27 cellular contexts compared by ENCODE assay signal in genomic region chr19:23872282-23872919, GRCh38.
"Had no signal": no experiment of that assay in that cellular context is flagged by ENCODE, and none has a peak within 500 bp of the region (broad histone marks: within the 10 kb centered on the region; RNA-seq: fewer than 3 reads in every experiment).

No MANE protein-coding gene starts in this region.

- H3K4me1 ChIP-seq: suprapubic skin, testis, thyroid gland, tibial artery, tibial nerve, transverse colon, upper lobe of left lung, upper lobe of right lung, uterus, vagina had no signal

- H3K36me3 ChIP-seq: stomach, suprapubic skin, thoracic aorta, tibial nerve, transverse colon, upper lobe of right lung, uterus, vagina had no signal

- ATAC-seq: stimulated activated effector memory CD8-positive, alpha-beta T cell treated with anti-CD3 and anti-CD28 coated beads, Interleukin-12 subunit alpha, Interleukin-12 subunit beta, amount 100 ng/mL, for 72 hours; stimulated activated memory B cell treated with anti-CD40 and anti-IgM and Interleukin-4, amounts not matched to agents 10 μg/mL and 1 μg/mL and 100 μg/mL, for 72 hours; stimulated activated naive B cell treated with anti-CD40 and anti-IgM and Interleukin-4, amounts not matched to agents 10 μg/mL and 1 μg/mL and 100 μg/mL, for 72 hours; stimulated activated naive CD8-positive, alpha-beta T cell treated with anti-CD3 and anti-CD28 coated beads, Interleukin-15, amount 100 ng/mL, for 72 hours; stimulated activated naive CD8-positive, alpha-beta T cell treated with anti-CD3 and anti-CD28 coated beads, Interleukin-15, Interleukin-2, amounts not matched to agents 100 U/mL and 50 U/mL, for 24 hours; upper lobe of right lung had no signal

- H3K27ac ChIP-seq: stomach, suprapubic skin, testis, thoracic aorta, thyroid gland, tibial artery, tibial nerve, transverse colon, upper lobe of left lung, upper lobe of right lung, uterus, vagina had no signal

- H3K4me3 ChIP-seq: stomach, suprapubic skin, testis, thoracic aorta, thyroid gland, tibial artery, tibial nerve, transverse colon, upper lobe of left lung, upper lobe of right lung, uterus, vagina had no signal

- DNase-seq: stimulated activated CD4-positive, alpha-beta T cell treated with anti-CD3 and anti-CD28 coated beads, Interleukin-2, amount 100 ng/mL, for 48 hours; stimulated activated CD4-positive, alpha-beta T cell treated with anti-CD3 and anti-CD28 coated beads, Interleukin-4, amount 100 ng/mL, for 1 hour; stimulated activated CD4-positive, alpha-beta T cell treated with anti-CD3 and anti-CD28 coated beads, Interleukin-4, amount 100 ng/mL, for 24 hours; stimulated activated CD4-positive, alpha-beta T cell treated with anti-CD3 and anti-CD28 coated beads, Interleukin-4, amount 100 ng/mL, for 4 hours; stimulated activated CD8-positive, alpha-beta memory T cell treated with anti-CD3 and anti-CD28 coated beads, Interleukin-4, amount 100 ng/mL, for 48 hours; stimulated activated naive B cell treated with anti-CD40 and anti-IgM and Interleukin-4, amounts not matched to agents 10 μg/mL and 1 μg/mL and 100 μg/mL, for 72 hours; stimulated activated naive CD4-positive, alpha-beta T cell; stimulated activated naive CD4-positive, alpha-beta T cell treated with Interleukin-2 at 50 U/mL for 16 hours; stimulated activated naive CD8-positive, alpha-beta T cell treated with anti-CD3 and anti-CD28 coated beads, Interleukin-15, amount 100 ng/mL, for 72 hours; stimulated activated naive CD8-positive, alpha-beta T cell treated with anti-CD3 and anti-CD28 coated beads, Interleukin-15, Interleukin-2, amounts not matched to agents 100 U/mL and 50 U/mL, for 24 hours; stomach; substantia nigra; testis; thyroid gland; tibial artery; transverse colon; trophoblast cell; upper lobe of left lung; upper lobe of right lung; uterus had no signal

- H3K9me3 ChIP-seq: suprapubic skin, testis, thoracic aorta, thyroid gland, tibial artery, tibial nerve, transverse colon, upper lobe of left lung, upper lobe of right lung, uterus, vagina had no signal

- H3K27me3 ChIP-seq: stomach, suprapubic skin, testis, thyroid gland, tibial artery, tibial nerve, transverse colon, upper lobe of left lung, upper lobe of right lung, uterus, vagina had no signal

- FAIRE-seq: urothelium cell line had no signal
